1 cellular context compared by ENCODE assay signal in the genomic region with DNA sequence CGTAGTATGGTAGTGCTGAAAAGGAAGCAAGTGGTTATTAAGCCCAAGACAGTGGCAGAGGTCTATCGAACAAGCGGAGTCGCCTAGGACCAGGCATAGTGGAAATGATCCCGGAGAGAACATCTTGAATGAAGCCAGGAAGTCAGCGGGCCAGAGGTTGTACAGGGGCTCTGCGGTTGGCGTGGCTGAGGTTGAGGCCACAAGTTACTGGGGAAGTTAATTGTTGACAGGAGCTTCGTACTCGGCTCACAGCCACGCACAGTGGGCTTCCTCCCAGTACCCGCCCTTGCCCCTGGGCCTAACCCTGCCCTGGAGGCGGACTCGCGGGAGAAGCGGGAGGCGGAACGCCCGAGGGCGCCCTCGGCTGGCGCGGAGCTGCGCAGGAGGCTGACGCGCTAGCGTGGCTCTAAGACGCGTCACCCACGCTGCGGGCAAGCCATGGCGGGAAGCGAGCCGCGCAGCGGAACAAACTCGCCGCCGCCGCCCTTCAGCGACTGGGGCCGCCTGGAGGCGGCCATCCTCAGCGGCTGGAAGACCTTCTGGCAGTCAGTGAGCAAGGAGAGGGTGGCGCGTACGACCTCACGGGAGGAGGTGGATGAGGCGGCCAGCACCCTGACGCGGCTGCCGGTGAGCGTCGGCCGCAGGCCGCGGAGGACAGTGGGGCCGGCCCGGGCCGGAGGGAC.
TF ChIP-seq lines count a peak whose summit lies in the region.

A gene with protein sequence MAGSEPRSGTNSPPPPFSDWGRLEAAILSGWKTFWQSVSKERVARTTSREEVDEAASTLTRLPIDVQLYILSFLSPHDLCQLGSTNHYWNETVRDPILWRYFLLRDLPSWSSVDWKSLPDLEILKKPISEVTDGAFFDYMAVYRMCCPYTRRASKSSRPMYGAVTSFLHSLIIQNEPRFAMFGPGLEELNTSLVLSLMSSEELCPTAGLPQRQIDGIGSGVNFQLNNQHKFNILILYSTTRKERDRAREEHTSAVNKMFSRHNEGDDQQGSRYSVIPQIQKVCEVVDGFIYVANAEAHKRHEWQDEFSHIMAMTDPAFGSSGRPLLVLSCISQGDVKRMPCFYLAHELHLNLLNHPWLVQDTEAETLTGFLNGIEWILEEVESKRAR (plus strand): TSS at position 410 of the 683 bp plus-strand sequence. CDS start 29 bp downstream, at position 439.

TF ChIP-seq in K562, 482 proteins besides CTCF, POLR2A, EP300 and RAD21 (continued from another document and continues in another):
- TF ChIP-seq, protein P1, sequence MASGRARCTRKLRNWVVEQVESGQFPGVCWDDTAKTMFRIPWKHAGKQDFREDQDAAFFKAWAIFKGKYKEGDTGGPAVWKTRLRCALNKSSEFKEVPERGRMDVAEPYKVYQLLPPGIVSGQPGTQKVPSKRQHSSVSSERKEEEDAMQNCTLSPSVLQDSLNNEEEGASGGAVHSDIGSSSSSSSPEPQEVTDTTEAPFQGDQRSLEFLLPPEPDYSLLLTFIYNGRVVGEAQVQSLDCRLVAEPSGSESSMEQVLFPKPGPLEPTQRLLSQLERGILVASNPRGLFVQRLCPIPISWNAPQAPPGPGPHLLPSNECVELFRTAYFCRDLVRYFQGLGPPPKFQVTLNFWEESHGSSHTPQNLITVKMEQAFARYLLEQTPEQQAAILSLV (tag; IDR thresholded peaks at IDR 0.05) = no peak
- TF ChIP-seq, protein P2, sequence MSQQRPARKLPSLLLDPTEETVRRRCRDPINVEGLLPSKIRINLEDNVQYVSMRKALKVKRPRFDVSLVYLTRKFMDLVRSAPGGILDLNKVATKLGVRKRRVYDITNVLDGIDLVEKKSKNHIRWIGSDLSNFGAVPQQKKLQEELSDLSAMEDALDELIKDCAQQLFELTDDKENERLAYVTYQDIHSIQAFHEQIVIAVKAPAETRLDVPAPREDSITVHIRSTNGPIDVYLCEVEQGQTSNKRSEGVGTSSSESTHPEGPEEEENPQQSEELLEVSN (IDR thresholded peaks at IDR 0.05; ENCODE audit: borderline replicate concordance in 1 of 2, extremely low read depth in 1 of 2, insufficient read depth in 1 of 2, insufficient read length in 1 of 2, low read depth in 1 of 2, low read length in 1 of 2, poor library complexity in 1 of 2, severe bottlenecking in 1 of 2) = peak; percentile 97 to 98
- no peak for TF ChIP-seq TFAM (CRISPR knock-in tag; conservative IDR thresholded peaks at IDR 0.05)
- peak; percentile 48; the same call in 1 of the 2 replicates for TF ChIP-seq NCOA6 (IDR thresholded peaks at IDR 0.05)
- no peak for TF ChIP-seq MECOM (CRISPR knock-in tag; IDR thresholded peaks at IDR 0.05)
- TF ChIP-seq, protein P3, sequence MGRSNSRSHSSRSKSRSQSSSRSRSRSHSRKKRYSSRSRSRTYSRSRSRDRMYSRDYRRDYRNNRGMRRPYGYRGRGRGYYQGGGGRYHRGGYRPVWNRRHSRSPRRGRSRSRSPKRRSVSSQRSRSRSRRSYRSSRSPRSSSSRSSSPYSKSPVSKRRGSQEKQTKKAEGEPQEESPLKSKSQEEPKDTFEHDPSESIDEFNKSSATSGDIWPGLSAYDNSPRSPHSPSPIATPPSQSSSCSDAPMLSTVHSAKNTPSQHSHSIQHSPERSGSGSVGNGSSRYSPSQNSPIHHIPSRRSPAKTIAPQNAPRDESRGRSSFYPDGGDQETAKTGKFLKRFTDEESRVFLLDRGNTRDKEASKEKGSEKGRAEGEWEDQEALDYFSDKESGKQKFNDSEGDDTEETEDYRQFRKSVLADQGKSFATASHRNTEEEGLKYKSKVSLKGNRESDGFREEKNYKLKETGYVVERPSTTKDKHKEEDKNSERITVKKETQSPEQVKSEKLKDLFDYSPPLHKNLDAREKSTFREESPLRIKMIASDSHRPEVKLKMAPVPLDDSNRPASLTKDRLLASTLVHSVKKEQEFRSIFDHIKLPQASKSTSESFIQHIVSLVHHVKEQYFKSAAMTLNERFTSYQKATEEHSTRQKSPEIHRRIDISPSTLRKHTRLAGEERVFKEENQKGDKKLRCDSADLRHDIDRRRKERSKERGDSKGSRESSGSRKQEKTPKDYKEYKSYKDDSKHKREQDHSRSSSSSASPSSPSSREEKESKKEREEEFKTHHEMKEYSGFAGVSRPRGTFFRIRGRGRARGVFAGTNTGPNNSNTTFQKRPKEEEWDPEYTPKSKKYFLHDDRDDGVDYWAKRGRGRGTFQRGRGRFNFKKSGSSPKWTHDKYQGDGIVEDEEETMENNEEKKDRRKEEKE (IDR thresholded peaks at IDR 0.05; ENCODE audit: borderline replicate concordance in 1 of 2, control insufficient read depth in 1 of 2, low read depth in 2 of 2, low read length in 1 of 2) = 0 out of 4 replicates have a peak, but pooled peaks of 1 of the 2 experiments have one; percentile 30
- TF ChIP-seq MYNN (IDR thresholded peaks at IDR 0.05) = peak; percentile 89
- TF ChIP-seq MYNN (CRISPR knock-in tag; IDR thresholded peaks at IDR 0.05) = no peak
- TF ChIP-seq ZNF76 (CRISPR knock-in tag; IDR thresholded peaks at IDR 0.05; ENCODE audit: borderline replicate concordance) = peak; percentile 58; the same call in 1 of the 2 replicates
- TF ChIP-seq BHLHE40 (IDR thresholded peaks at IDR 0.05; ENCODE audit: low read length) = peak; percentile 13
- TF ChIP-seq HDAC3 (IDR thresholded peaks at IDR 0.05; ENCODE audit: borderline replicate concordance, partially characterized antibody) = no peak
- no peak for TF ChIP-seq RFX7 (CRISPR knock-in tag; IDR thresholded peaks at IDR 0.05)
- TF ChIP-seq PHF21A (IDR thresholded peaks at IDR 0.05; ENCODE audit: borderline replicate concordance, low read depth) = no peak
- TF ChIP-seq, protein P4, sequence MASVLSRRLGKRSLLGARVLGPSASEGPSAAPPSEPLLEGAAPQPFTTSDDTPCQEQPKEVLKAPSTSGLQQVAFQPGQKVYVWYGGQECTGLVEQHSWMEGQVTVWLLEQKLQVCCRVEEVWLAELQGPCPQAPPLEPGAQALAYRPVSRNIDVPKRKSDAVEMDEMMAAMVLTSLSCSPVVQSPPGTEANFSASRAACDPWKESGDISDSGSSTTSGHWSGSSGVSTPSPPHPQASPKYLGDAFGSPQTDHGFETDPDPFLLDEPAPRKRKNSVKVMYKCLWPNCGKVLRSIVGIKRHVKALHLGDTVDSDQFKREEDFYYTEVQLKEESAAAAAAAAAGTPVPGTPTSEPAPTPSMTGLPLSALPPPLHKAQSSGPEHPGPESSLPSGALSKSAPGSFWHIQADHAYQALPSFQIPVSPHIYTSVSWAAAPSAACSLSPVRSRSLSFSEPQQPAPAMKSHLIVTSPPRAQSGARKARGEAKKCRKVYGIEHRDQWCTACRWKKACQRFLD (CRISPR knock-in tag; IDR thresholded peaks at IDR 0.05) = peak; percentile 93
- TF ChIP-seq ZNF696 (CRISPR knock-in tag; conservative IDR thresholded peaks at IDR 0.05) = no peak
- TF ChIP-seq SMAD2 (IDR thresholded peaks at IDR 0.05; ENCODE audit: low read depth, low read length) = no peak
- TF ChIP-seq HSF4 (CRISPR knock-in tag; IDR thresholded peaks at IDR 0.05; ENCODE audit: borderline replicate concordance) = no peak
- TF ChIP-seq ZNF23 (CRISPR knock-in tag; IDR thresholded peaks at IDR 0.05) = peak; percentile 14; the same call in 1 of the 2 replicates
- peak; percentile 68 for TF ChIP-seq NEUROD1 (IDR thresholded peaks at IDR 0.05; ENCODE audit: borderline replicate concordance, low read depth, low read length, partially characterized antibody)
- no peak for TF ChIP-seq IFI16 (CRISPR knock-in tag; IDR thresholded peaks at IDR 0.05)
- TF ChIP-seq, protein P5, sequence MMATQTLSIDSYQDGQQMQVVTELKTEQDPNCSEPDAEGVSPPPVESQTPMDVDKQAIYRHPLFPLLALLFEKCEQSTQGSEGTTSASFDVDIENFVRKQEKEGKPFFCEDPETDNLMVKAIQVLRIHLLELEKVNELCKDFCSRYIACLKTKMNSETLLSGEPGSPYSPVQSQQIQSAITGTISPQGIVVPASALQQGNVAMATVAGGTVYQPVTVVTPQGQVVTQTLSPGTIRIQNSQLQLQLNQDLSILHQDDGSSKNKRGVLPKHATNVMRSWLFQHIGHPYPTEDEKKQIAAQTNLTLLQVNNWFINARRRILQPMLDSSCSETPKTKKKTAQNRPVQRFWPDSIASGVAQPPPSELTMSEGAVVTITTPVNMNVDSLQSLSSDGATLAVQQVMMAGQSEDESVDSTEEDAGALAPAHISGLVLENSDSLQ (IDR thresholded peaks at IDR 0.05) = no peak
- no peak for TF ChIP-seq CREBBP (IDR thresholded peaks at IDR 0.05; ENCODE audit: low read depth, low read length)
- TF ChIP-seq SRSF9 (IDR thresholded peaks at IDR 0.05; ENCODE audit: borderline replicate concordance, low read depth, low read length) = no peak
- TF ChIP-seq ARID2 (IDR thresholded peaks at IDR 0.05) = peak; percentile 54
- TF ChIP-seq POU5F1 (IDR thresholded peaks at IDR 0.05; ENCODE audit: borderline replicate concordance, low read depth, low read length, partially characterized antibody) = no peak
- TF ChIP-seq PHF8 (IDR thresholded peaks at IDR 0.05; ENCODE audit: borderline replicate concordance, low read length) = peak; percentile 99
- TF ChIP-seq SMAD1 (IDR thresholded peaks at IDR 0.05; ENCODE audit: low read depth, low read length, partially characterized antibody) = no peak
- no peak for TF ChIP-seq RBM17 (IDR thresholded peaks at IDR 0.05; ENCODE audit: borderline replicate concordance, low read depth, low read length)
- TF ChIP-seq, protein P6, sequence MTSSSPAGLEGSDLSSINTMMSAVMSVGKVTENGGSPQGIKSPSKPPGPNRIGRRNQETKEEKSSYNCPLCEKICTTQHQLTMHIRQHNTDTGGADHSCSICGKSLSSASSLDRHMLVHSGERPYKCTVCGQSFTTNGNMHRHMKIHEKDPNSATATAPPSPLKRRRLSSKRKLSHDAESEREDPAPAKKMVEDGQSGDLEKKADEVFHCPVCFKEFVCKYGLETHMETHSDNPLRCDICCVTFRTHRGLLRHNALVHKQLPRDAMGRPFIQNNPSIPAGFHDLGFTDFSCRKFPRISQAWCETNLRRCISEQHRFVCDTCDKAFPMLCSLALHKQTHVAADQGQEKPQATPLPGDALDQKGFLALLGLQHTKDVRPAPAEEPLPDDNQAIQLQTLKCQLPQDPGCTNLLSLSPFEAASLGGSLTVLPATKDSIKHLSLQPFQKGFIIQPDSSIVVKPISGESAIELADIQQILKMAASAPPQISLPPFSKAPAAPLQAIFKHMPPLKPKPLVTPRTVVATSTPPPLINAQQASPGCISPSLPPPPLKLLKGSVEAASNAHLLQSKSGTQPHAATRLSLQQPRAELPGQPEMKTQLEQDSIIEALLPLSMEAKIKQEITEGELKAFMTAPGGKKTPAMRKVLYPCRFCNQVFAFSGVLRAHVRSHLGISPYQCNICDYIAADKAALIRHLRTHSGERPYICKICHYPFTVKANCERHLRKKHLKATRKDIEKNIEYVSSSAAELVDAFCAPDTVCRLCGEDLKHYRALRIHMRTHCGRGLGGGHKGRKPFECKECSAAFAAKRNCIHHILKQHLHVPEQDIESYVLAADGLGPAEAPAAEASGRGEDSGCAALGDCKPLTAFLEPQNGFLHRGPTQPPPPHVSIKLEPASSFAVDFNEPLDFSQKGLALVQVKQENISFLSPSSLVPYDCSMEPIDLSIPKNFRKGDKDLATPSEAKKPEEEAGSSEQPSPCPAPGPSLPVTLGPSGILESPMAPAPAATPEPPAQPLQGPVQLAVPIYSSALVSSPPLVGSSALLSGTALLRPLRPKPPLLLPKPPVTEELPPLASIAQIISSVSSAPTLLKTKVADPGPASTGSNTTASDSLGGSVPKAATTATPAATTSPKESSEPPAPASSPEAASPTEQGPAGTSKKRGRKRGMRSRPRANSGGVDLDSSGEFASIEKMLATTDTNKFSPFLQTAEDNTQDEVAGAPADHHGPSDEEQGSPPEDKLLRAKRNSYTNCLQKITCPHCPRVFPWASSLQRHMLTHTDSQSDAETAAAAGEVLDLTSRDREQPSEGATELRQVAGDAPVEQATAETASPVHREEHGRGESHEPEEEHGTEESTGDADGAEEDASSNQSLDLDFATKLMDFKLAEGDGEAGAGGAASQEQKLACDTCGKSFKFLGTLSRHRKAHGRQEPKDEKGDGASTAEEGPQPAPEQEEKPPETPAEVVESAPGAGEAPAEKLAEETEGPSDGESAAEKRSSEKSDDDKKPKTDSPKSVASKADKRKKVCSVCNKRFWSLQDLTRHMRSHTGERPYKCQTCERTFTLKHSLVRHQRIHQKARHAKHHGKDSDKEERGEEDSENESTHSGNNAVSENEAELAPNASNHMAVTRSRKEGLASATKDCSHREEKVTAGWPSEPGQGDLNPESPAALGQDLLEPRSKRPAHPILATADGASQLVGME (CRISPR knock-in tag; IDR thresholded peaks at IDR 0.05) = peak; percentile 61; the same call in 1 of the 2 replicates
- peak; percentile 34; the same call in 1 of the 2 replicates for TF ChIP-seq ERF (CRISPR knock-in tag; IDR thresholded peaks at IDR 0.05)
- TF ChIP-seq LCOR (CRISPR knock-in tag; IDR thresholded peaks at IDR 0.05) = peak; percentile 67; the same call in 1 of the 2 replicates
- TF ChIP-seq ZNF12 (CRISPR knock-in tag; IDR thresholded peaks at IDR 0.05) = no peak
- peak; percentile 62; the same call in 1 of the 2 replicates for TF ChIP-seq ZBED1 (IDR thresholded peaks at IDR 0.05)
- no peak for TF ChIP-seq ZNF57 (CRISPR knock-in tag; IDR thresholded peaks at IDR 0.05)
- TF ChIP-seq, protein P7, sequence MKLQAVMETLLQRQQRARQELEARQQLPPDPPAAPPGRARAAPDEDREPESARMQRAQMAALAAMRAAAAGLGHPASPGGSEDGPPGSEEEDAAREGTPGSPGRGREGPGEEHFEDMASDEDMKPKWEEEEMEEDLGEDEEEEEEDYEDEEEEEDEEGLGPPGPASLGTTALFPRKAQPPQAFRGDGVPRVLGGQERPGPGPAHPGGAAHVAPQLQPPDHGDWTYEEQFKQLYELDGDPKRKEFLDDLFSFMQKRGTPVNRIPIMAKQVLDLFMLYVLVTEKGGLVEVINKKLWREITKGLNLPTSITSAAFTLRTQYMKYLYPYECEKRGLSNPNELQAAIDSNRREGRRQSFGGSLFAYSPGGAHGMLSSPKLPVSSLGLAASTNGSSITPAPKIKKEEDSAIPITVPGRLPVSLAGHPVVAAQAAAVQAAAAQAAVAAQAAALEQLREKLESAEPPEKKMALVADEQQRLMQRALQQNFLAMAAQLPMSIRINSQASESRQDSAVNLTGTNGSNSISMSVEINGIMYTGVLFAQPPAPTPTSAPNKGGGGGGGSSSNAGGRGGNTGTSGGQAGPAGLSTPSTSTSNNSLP (IDR thresholded peaks at IDR 0.05; ENCODE audit: borderline replicate concordance, low read depth, low read length) = no peak
- TF ChIP-seq LARP7 (IDR thresholded peaks at IDR 0.05) = no peak
- peak; percentile 52; the same call in 1 of the 2 replicates for TF ChIP-seq HEY1 (CRISPR knock-in tag; IDR thresholded peaks at IDR 0.05; ENCODE audit: borderline replicate concordance)
- TF ChIP-seq RFX1 (IDR thresholded peaks at IDR 0.05) = no peak
- TF ChIP-seq ZNF143 (CRISPR knock-in tag; IDR thresholded peaks at IDR 0.05) = no peak
- TF ChIP-seq, protein P8, sequence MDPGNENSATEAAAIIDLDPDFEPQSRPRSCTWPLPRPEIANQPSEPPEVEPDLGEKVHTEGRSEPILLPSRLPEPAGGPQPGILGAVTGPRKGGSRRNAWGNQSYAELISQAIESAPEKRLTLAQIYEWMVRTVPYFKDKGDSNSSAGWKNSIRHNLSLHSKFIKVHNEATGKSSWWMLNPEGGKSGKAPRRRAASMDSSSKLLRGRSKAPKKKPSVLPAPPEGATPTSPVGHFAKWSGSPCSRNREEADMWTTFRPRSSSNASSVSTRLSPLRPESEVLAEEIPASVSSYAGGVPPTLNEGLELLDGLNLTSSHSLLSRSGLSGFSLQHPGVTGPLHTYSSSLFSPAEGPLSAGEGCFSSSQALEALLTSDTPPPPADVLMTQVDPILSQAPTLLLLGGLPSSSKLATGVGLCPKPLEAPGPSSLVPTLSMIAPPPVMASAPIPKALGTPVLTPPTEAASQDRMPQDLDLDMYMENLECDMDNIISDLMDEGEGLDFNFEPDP (CRISPR knock-in tag; IDR thresholded peaks at IDR 0.05) = peak; percentile 5; the same call in 1 of the 2 replicates
- TF ChIP-seq L3MBTL2 (IDR thresholded peaks at IDR 0.05) = peak; percentile 93
- no peak for TF ChIP-seq ZNF79 (CRISPR knock-in tag; IDR thresholded peaks at IDR 0.05; ENCODE audit: low read depth)
- no peak for TF ChIP-seq TSC22D4 (tag; IDR thresholded peaks at IDR 0.05)
- TF ChIP-seq BRF1 (IDR thresholded peaks at IDR 0.05; ENCODE audit: borderline replicate concordance, extremely low read depth, insufficient read length) = no peak
